1 cellular context compared by ENCODE assay signal in the genomic region with DNA sequence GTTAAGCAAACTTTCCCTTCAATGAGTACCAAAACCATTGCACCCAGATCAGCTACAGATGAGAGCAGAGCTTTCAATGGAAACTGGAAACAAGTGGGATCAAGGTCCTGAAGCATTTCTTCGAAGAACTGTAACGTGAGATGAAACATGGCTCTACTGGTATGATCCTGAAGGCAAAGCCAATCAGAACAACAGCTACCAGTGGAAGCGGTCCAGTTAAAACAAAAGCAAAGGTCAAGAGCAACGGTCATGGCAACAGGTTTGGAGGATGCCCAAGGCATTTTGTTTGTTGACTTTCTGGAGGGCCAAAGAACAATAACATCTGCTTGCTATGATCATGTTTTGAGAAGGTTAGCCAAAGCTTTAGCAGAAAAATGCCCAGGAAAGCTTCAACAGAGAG.
TF ChIP-seq lines count a peak whose summit lies in the region.

No MANE protein-coding gene starts in this region.

TF ChIP-seq in SK-N-SH, 30 proteins besides CTCF, POLR2A, EP300 and RAD21 (continued from another document):
- TF ChIP-seq SIN3A (IDR thresholded peaks at IDR 0.05; ENCODE audit: borderline replicate concordance, low read depth, low read length) = no peak
- no peak for TF ChIP-seq ELF1 (IDR thresholded peaks at IDR 0.05)
- TF ChIP-seq, protein P1, sequence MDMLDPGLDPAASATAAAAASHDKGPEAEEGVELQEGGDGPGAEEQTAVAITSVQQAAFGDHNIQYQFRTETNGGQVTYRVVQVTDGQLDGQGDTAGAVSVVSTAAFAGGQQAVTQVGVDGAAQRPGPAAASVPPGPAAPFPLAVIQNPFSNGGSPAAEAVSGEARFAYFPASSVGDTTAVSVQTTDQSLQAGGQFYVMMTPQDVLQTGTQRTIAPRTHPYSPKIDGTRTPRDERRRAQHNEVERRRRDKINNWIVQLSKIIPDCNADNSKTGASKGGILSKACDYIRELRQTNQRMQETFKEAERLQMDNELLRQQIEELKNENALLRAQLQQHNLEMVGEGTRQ (IDR thresholded peaks at IDR 0.05; ENCODE audit: borderline replicate concordance, low read depth, low read length) = no peak
- TF ChIP-seq, protein P2, sequence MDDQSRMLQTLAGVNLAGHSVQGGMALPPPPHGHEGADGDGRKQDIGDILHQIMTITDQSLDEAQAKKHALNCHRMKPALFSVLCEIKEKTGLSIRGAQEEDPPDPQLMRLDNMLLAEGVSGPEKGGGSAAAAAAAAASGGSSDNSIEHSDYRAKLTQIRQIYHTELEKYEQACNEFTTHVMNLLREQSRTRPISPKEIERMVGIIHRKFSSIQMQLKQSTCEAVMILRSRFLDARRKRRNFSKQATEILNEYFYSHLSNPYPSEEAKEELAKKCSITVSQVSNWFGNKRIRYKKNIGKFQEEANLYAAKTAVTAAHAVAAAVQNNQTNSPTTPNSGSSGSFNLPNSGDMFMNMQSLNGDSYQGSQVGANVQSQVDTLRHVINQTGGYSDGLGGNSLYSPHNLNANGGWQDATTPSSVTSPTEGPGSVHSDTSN (IDR thresholded peaks at IDR 0.05) = no peak
- no peak for TF ChIP-seq NRF1 (IDR thresholded peaks at IDR 0.05; ENCODE audit: low read depth, low read length)
